In genomic region chr19:3625996-3626472, GRCh38 we compare ENCODE assay signal across 9 cellular contexts. TPM values are rescaled to one million over a fixed set of nuclear protein-coding genes. Genes with fewer than 3 reads are reported as not detected.
DNase-seq lines count a peak whose midpoint lies in the region; ATAC-seq and TF ChIP-seq lines count a peak whose summit lies in the region.
"Had no signal": no experiment of that assay in that cellular context is flagged by ENCODE, and none has a peak within 500 bp of the region (broad histone marks: within the 10 kb centered on the region; RNA-seq: fewer than 3 reads in every experiment).

No MANE protein-coding gene starts in this region.

- peak; percentile 5 for ATAC-seq in GM21619 (IDR thresholded peaks at IDR 0.05; ENCODE audit: unreplicated experiment)
- ATAC-seq in SK-N-SH treated with all-trans-retinoic acid at 6 μM for 48 hours: peak; percentile 22

- intact Hi-C loops in esophagus squamous epithelium (cut with DNase I): no loop called here
- intact Hi-C loops in prostate gland (cut with DNase I): no loop called here

- no peaks in the 10 kb centered on the region for H3K9me3 ChIP-seq in esophagus squamous epithelium
- no peaks in the 10 kb centered on the region for H3K9me3 ChIP-seq in prostate gland

- 1 to 5% methylated on average over 10 to 21 of the region's 21 CpGs for WGBS in esophagus squamous epithelium, 2 donors
- 2% methylated on average over 21 of the region's 21 CpGs for WGBS in prostate gland

- peak overlapping the region; percentile 91 for H3K27ac ChIP-seq in 22Rv1
- H3K27ac ChIP-seq in esophagus squamous epithelium: peak overlapping the region; percentile 89 to 99 (median 94)
- peak overlapping the region; percentile 91 to 97 for H3K27ac ChIP-seq in prostate gland

- TF ChIP-seq CTCF in 22Rv1 (IDR thresholded peaks at IDR 0.05): no peak
- no peak for TF ChIP-seq CTCF in esophagus squamous epithelium (IDR thresholded peaks at IDR 0.05)
- TF ChIP-seq CTCF in prostate gland (IDR thresholded peaks at IDR 0.05): no peak

- TF ChIP-seq POLR2A in esophagus squamous epithelium (IDR thresholded peaks at IDR 0.05) (no peak), prostate gland (IDR thresholded peaks at IDR 0.05) (no peak)

- H3K27me3 ChIP-seq in esophagus squamous epithelium (no peaks in the 10 kb centered on the region), prostate gland (replicated peaks; ENCODE audit: insufficient read depth) (no peaks in the 10 kb centered on the region)

- H3K4me3 ChIP-seq in esophagus squamous epithelium: peak overlapping the region; percentile 86 to 99 (median 94)
- H3K4me3 ChIP-seq in prostate gland: peak overlapping the region; percentile 81 to 86

- H3K4me1 ChIP-seq in esophagus squamous epithelium (peaks cover 16 to 33% (median 23%) of the 10 kb centered on the region in 3 donors), prostate gland (replicated peaks) (peaks cover 7% of the 10 kb centered on the region)

- DNase-seq in esophagus squamous epithelium (lab: John Stamatoyannopoulos, UW) (no peak), prostate gland (ENCODE audit: low spot score) (no peak), NCI-H446 treated with DMSO at 0.1 percent for 48 hours (lab: John Stamatoyannopoulos, UW) (no peak), amniotic stem cell (lab: John Stamatoyannopoulos, UW) (no peak), cerebellar nuclear complex (lab: John Stamatoyannopoulos, UW) (no peak)

- H3K36me3 ChIP-seq in esophagus squamous epithelium (peaks cover 0 to 39% (median 9%) of the 10 kb centered on the region in 3 donors), prostate gland (no peaks in the 10 kb centered on the region)

TF ChIP-seq in SK-N-SH treated with all-trans-retinoic acid at 6 μM for 48 hours, 23 proteins besides CTCF, POLR2A, EP300 and RAD21:
- TF ChIP-seq ISL1 (CRISPR knock-in tag; IDR thresholded peaks at IDR 0.05) (no peak), BACH2 (CRISPR knock-in tag; IDR thresholded peaks at IDR 0.05; ENCODE audit: borderline replicate concordance) (no peak), ZNF565 (CRISPR knock-in tag; conservative IDR thresholded peaks at IDR 0.05; ENCODE audit: low read depth) (no peak), PPARA (CRISPR knock-in tag; IDR thresholded peaks at IDR 0.05; ENCODE audit: borderline replicate concordance) (no peak), CSDC2 (CRISPR knock-in tag; IDR thresholded peaks at IDR 0.05) (no peak), RARB (CRISPR knock-in tag; IDR thresholded peaks at IDR 0.05) (no peak), ZC3H10 (CRISPR knock-in tag; IDR thresholded peaks at IDR 0.05) (no peak), GLIS3 (CRISPR knock-in tag; IDR thresholded peaks at IDR 0.05) (no peak), ZNF70 (CRISPR knock-in tag; IDR thresholded peaks at IDR 0.05) (no peak), SNAI2 (CRISPR knock-in tag; IDR thresholded peaks at IDR 0.05) (no peak), ZNF8 (CRISPR knock-in tag; IDR thresholded peaks at IDR 0.05) (no peak), CREB5 (CRISPR knock-in tag; IDR thresholded peaks at IDR 0.05; ENCODE audit: low read depth) (no peak), POU6F1 (CRISPR knock-in tag; IDR thresholded peaks at IDR 0.05; ENCODE audit: borderline replicate concordance, low read depth) (no peak)
- TF ChIP-seq, protein P1, sequence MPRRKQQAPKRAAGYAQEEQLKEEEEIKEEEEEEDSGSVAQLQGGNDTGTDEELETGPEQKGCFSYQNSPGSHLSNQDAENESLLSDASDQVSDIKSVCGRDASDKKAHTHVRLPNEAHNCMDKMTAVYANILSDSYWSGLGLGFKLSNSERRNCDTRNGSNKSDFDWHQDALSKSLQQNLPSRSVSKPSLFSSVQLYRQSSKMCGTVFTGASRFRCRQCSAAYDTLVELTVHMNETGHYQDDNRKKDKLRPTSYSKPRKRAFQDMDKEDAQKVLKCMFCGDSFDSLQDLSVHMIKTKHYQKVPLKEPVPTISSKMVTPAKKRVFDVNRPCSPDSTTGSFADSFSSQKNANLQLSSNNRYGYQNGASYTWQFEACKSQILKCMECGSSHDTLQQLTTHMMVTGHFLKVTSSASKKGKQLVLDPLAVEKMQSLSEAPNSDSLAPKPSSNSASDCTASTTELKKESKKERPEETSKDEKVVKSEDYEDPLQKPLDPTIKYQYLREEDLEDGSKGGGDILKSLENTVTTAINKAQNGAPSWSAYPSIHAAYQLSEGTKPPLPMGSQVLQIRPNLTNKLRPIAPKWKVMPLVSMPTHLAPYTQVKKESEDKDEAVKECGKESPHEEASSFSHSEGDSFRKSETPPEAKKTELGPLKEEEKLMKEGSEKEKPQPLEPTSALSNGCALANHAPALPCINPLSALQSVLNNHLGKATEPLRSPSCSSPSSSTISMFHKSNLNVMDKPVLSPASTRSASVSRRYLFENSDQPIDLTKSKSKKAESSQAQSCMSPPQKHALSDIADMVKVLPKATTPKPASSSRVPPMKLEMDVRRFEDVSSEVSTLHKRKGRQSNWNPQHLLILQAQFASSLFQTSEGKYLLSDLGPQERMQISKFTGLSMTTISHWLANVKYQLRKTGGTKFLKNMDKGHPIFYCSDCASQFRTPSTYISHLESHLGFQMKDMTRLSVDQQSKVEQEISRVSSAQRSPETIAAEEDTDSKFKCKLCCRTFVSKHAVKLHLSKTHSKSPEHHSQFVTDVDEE (CRISPR knock-in tag; IDR thresholded peaks at IDR 0.05): no peak

RNA-seq across cellular contexts. Expression of gene CACTIN, which starts 0.6 kb away (rescaled TPM):
- 10 to 100 TPM; 15.9 to 26.7 (median 21.3) TPM for total RNA-seq in esophagus squamous epithelium
- 10 to 100 TPM; 38.2 to 52.8 TPM for total RNA-seq in prostate gland

RNA-seq across cellular contexts. Expression of gene TBXA2R, which starts 19.4 kb away (rescaled TPM):
- total RNA-seq in esophagus squamous epithelium: 1 to 10 TPM in 1 of 4 donors, under 1 TPM in 3; 0.23 to 1.3 (median 0.45) TPM
- 1 to 10 TPM; 1.1 to 4.0 TPM for total RNA-seq in prostate gland

RNA-seq across cellular contexts. Expression of gene GIPC3, which starts 40.8 kb away (rescaled TPM):
- total RNA-seq in esophagus squamous epithelium: under 1 TPM; 0.18 to 0.76 (median 0.22) TPM
- 1 to 10 TPM in 1 of 2 donors, under 1 TPM in 1; 0.36 to 1.9 TPM for total RNA-seq in prostate gland
- total RNA-seq: renal cortical epithelial cell had no signal

RNA-seq across cellular contexts. Expression of gene HMG20B, which starts 53.3 kb away (rescaled TPM):
- total RNA-seq in esophagus squamous epithelium (10 to 100 TPM; 56.1 to 77.6 (median 76.9) TPM), prostate gland (100 to 1,000 TPM; 184 to 369 TPM)
